ENCODE assay signal across 7 cellular contexts in the genomic region with DNA sequence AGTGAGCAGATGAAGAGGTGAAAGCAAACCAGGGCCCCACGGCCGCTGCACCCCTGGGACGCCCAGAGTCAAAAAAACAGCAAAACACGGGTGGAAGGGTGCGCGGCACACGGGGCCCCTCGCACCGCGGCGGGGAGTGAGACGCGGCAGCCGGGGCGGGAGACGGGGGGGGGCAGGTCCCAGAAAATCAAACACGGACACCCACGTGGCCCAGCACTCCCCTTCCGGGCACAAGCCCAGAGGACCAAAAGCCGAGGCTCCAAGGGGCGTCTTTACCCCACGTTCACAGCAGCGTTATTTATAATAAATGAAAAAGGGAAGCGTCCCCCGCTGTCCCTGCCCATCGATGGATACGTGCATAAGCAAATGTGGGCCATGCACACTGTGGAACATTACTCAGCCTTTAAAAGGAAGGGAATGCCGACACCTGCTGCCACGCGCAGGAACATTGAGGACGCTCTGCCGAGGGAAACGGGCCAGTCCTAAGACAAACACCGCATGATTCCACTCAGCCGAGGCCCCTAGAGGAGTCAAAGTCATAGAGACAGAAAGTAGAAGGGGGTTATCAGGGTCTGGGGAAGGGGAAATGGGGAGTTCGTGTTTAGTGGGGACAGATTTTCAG. TPM values are rescaled to one million over a fixed set of nuclear protein-coding genes. Genes with fewer than 3 reads are reported as not detected.
A peak's percentile ranks its signal among the peaks of the same experiment; 100 is the strongest.
DNase-seq lines count a peak whose midpoint lies in the region; ATAC-seq lines count a peak whose summit lies in the region.

No MANE protein-coding gene starts in this region.

- no CpG with 5 or more reads among the region's 36 CpGs for WGBS in iPS DF 6.9 (ENCODE audit: insufficient coverage, insufficient read length)

- H3K27me3 Mint-ChIP-seq in activated naive CD4-positive, alpha-beta T cell treated with anti-CD3 and anti-CD28 coated beads, Interleukin-2, amount 50 U/mL, for 24 hours, result no peaks in the 10 kb centered on the region

- H3K9me3 Mint-ChIP-seq in activated naive CD4-positive, alpha-beta T cell treated with anti-CD3 and anti-CD28 coated beads, Interleukin-2, amount 50 U/mL, for 24 hours, result no peaks in the 10 kb centered on the region

- H3K36me3 Mint-ChIP-seq in activated naive CD4-positive, alpha-beta T cell treated with anti-CD3 and anti-CD28 coated beads, Interleukin-2, amount 50 U/mL, for 24 hours, result peaks cover 3% of the 10 kb centered on the region

- DNase-seq in iPS DF 6.9 (ENCODE audit: low read depth, low spot score), result no peak
- peak; percentile 37 for DNase-seq in stimulated activated CD4-positive, alpha-beta T cell treated with anti-CD3 and anti-CD28 coated beads, Interleukin-4, amount 100 ng/mL, for 1 hour
- no peak for DNase-seq in occipital lobe (lab: John Stamatoyannopoulos, UW)
- no peak for DNase-seq in glomerular visceral epithelial cell (ENCODE audit: extremely low spot score)

- no peak overlapping the region for H3K27ac ChIP-seq in iPS DF 6.9 (ENCODE audit: low read length)

- ATAC-seq in GM19351 (IDR thresholded peaks at IDR 0.05; ENCODE audit: unreplicated experiment) (peak; percentile 13), HG03175 (IDR thresholded peaks at IDR 0.05; ENCODE audit: unreplicated experiment) (peak; percentile 10)

- no peaks in the 10 kb centered on the region for H3K27me3 ChIP-seq in iPS DF 6.9 (ENCODE audit: control insufficient read depth, insufficient read depth, low read length)

- peak overlapping the region; percentile 96; the same call in 1 of the 2 replicates for H3K4me3 ChIP-seq in iPS DF 6.9 (ENCODE audit: low read length)

- peak overlapping the region; percentile 89 for H3K27ac Mint-ChIP-seq in activated naive CD4-positive, alpha-beta T cell treated with anti-CD3 and anti-CD28 coated beads, Interleukin-2, amount 50 U/mL, for 24 hours

- peaks cover 7% of the 10 kb centered on the region; the same call in 1 of the 2 replicates for H3K4me1 ChIP-seq in iPS DF 6.9 (ENCODE audit: control insufficient read depth, insufficient read depth, low read length)

- H3K4me1 Mint-ChIP-seq in activated naive CD4-positive, alpha-beta T cell treated with anti-CD3 and anti-CD28 coated beads, Interleukin-2, amount 50 U/mL, for 24 hours, result peaks cover 26% of the 10 kb centered on the region

- H3K4me3 Mint-ChIP-seq in activated naive CD4-positive, alpha-beta T cell treated with anti-CD3 and anti-CD28 coated beads, Interleukin-2, amount 50 U/mL, for 24 hours, result peak overlapping the region; percentile 94

- peaks cover 7% of the 10 kb centered on the region for H3K36me3 ChIP-seq in iPS DF 6.9 (ENCODE audit: control insufficient read depth, insufficient read depth, low read length)

- no peaks in the 10 kb centered on the region for H3K9me3 ChIP-seq in iPS DF 6.9 (ENCODE audit: control insufficient read depth, insufficient read depth, low read length)

RNA-seq across cellular contexts. Expression of gene COPS9, which starts 0.7 kb away (rescaled TPM):
- total RNA-seq in occipital lobe, result 81.1 TPM

RNA-seq across cellular contexts. Expression of gene OTOS, which starts 3.7 kb away (rescaled TPM):
- 0.94 TPM for total RNA-seq in occipital lobe
